ENCODE assay signal across 26 cellular contexts in genomic region chr4:20577702-20578101, GRCh38.
"Had no signal": no experiment of that assay in that cellular context is flagged by ENCODE, and none has a peak within 500 bp of the region (broad histone marks: within the 10 kb centered on the region; RNA-seq: fewer than 3 reads in every experiment).

No MANE protein-coding gene starts in this region.

- FAIRE-seq: colon, endometrium, endothelial cell of umbilical vein had no signal

- H3K4me3 ChIP-seq: colonic mucosa, coronary artery, dorsolateral prefrontal cortex, esophagus muscularis mucosa, esophagus squamous epithelium, gastrocnemius medialis, gastroesophageal sphincter, heart left ventricle, heart right ventricle had no signal

- DNase-seq: colonic mucosa; cortex of kidney; dermis blood vessel endothelial cell; dorsolateral prefrontal cortex; effector CD4-positive, alpha-beta T cell; effector CD8-positive, alpha-beta T cell; effector memory CD4-positive, alpha-beta T cell; effector memory CD8-positive, alpha-beta T cell; endodermal cell; erythroblast; esophagus squamous epithelium; foreskin keratinocyte; foreskin melanocyte; gastrocnemius medialis; glutamatergic neuron; head of caudate nucleus; heart left ventricle; heart right ventricle had no signal

- ATAC-seq: effector memory CD8-positive, alpha-beta T cell; esophagus mucosa; foreskin keratinocyte; gastrocnemius medialis; gastroesophageal sphincter; heart left ventricle; heart right ventricle had no signal

- H3K27ac ChIP-seq: colonic mucosa, coronary artery, dorsolateral prefrontal cortex, epithelial cell of prostate, esophagus muscularis mucosa, esophagus squamous epithelium, foreskin keratinocyte, gastrocnemius medialis, gastroesophageal sphincter, heart left ventricle, heart right ventricle had no signal

- H3K4me1 ChIP-seq: colonic mucosa, esophagus muscularis mucosa, esophagus squamous epithelium, foreskin keratinocyte, gastrocnemius medialis, gastroesophageal sphincter, heart left ventricle, heart right ventricle had no signal

- H3K27me3 ChIP-seq: colonic mucosa, dorsolateral prefrontal cortex, esophagus muscularis mucosa, esophagus squamous epithelium, foreskin keratinocyte, gastrocnemius medialis, gastroesophageal sphincter, heart left ventricle, heart right ventricle had no signal

- H3K36me3 ChIP-seq: colonic mucosa, esophagus squamous epithelium, gastrocnemius medialis, heart right ventricle had no signal

- H3K9me3 ChIP-seq: colonic mucosa, esophagus muscularis mucosa, esophagus squamous epithelium, gastrocnemius medialis, gastroesophageal sphincter, heart left ventricle, heart right ventricle had no signal
